ENCODE assay signal across 8 cellular contexts in genomic region chr22:38177571-38177925, GRCh38. TPM values are rescaled to one million over a fixed set of nuclear protein-coding genes. Genes with fewer than 3 reads are reported as not detected.
DNase-seq lines count a peak whose midpoint lies in the region; ATAC-seq and TF ChIP-seq lines count a peak whose summit lies in the region.
"Not testable (repeated sequence)": the region's sequence is repeated elsewhere in the genome, so short reads cannot be mapped to it uniquely, and the experiment has no call there.

No MANE protein-coding gene starts in this region.

- H3K18ac ChIP-seq in trophoblast cell (ENCODE audit: low read length), result not testable (repeated sequence)

- 0 out of 2 replicates have a peak overlapping the region, but pooled peaks have one; percentile 55 for H3K4me3 ChIP-seq in ACC112 (ENCODE audit: low read depth, low read length)
- H3K4me3 ChIP-seq in cardiac muscle cell; mesodermal cell (ENCODE audit: extremely low read depth, insufficient read depth, low read length, poor library complexity, severe bottlenecking); trophoblast cell (ENCODE audit: low read depth, low read length); suprapubic skin: not testable (repeated sequence)

- H3K4me1 Mint-ChIP-seq in IgD-negative memory B cell, result peaks cover 23 to 39% (median 28%) of the 10 kb centered on the region in 3 donors
- peaks cover 84% of the 10 kb centered on the region for H3K4me1 Mint-ChIP-seq in activated T-cell treated with anti-CD3 and anti-CD28 coated beads, Interleukin-2, amount 50 U/mL, for 72 hours (ENCODE audit: low read depth)
- H3K4me1 Mint-ChIP-seq in central memory CD8-positive, alpha-beta T cell, result peaks cover 70% of the 10 kb centered on the region

- TF ChIP-seq EP300 in suprapubic skin (IDR thresholded peaks at IDR 0.05), result not testable (repeated sequence)

- H3K23ac ChIP-seq in trophoblast cell (ENCODE audit: low read length), result not testable (repeated sequence)

- peak overlapping the region; percentile 86 for H2BK120ac ChIP-seq in trophoblast cell (ENCODE audit: insufficient read depth, low read length, poor library complexity)

- H3K14ac ChIP-seq in trophoblast cell (ENCODE audit: low read length), result not testable (repeated sequence)

- peak overlapping the region; percentile 43 for H2BK5ac ChIP-seq in trophoblast cell (ENCODE audit: low read depth, low read length, poor library complexity)

- not testable (repeated sequence) for H3K36me3 Mint-ChIP-seq in IgD-negative memory B cell; activated T-cell treated with anti-CD3 and anti-CD28 coated beads, Interleukin-2, amount 50 U/mL, for 72 hours (ENCODE audit: insufficient read depth in 2 of 2)
- H3K36me3 Mint-ChIP-seq in central memory CD8-positive, alpha-beta T cell (ENCODE audit: insufficient read depth), result peaks cover 19% of the 10 kb centered on the region

- peak overlapping the region; percentile 87 for H4K91ac ChIP-seq in trophoblast cell (ENCODE audit: low read depth, low read length)

- not testable (repeated sequence) for H3K9me3 ChIP-seq in cardiac muscle cell (ENCODE audit: low read depth); mesodermal cell (ENCODE audit: control insufficient read depth, low read length); trophoblast cell (ENCODE audit: insufficient read depth, low read depth, low read length); suprapubic skin

- not testable (repeated sequence) for H3K27me3 Mint-ChIP-seq in IgD-negative memory B cell; activated T-cell treated with anti-CD3 and anti-CD28 coated beads, Interleukin-2, amount 50 U/mL, for 72 hours (ENCODE audit: low read depth); central memory CD8-positive, alpha-beta T cell

- not testable (repeated sequence) for H2AFZ ChIP-seq in ACC112 (ENCODE audit: low read length, unreplicated experiment); trophoblast cell (ENCODE audit: insufficient read depth, low read length, poor library complexity)

- not testable (repeated sequence) for H3K27me3 ChIP-seq in ACC112 (ENCODE audit: insufficient read depth, low read length); cardiac muscle cell; trophoblast cell (ENCODE audit: insufficient read depth, low read length); suprapubic skin

- H3K9ac ChIP-seq in trophoblast cell (ENCODE audit: low read length), result not testable (repeated sequence)

- H3K27ac ChIP-seq in ACC112 (ENCODE audit: low read depth, low read length), result peak overlapping the region; percentile 99
- H3K27ac ChIP-seq in cardiac muscle cell, result peak overlapping the region; percentile 36
- peak overlapping the region; percentile 93 for H3K27ac ChIP-seq in mesodermal cell (ENCODE audit: low read depth, low read length, severe bottlenecking)
- H3K27ac ChIP-seq in trophoblast cell (ENCODE audit: low read depth, low read length), result peak overlapping the region; percentile 86
- peak overlapping the region; percentile 82 for H3K27ac ChIP-seq in suprapubic skin

- not testable (repeated sequence) for TF ChIP-seq CTCF in cardiac muscle cell (IDR thresholded peaks at IDR 0.05; ENCODE audit: low read depth, low read length); suprapubic skin (IDR thresholded peaks at IDR 0.05)

- H4K12ac ChIP-seq in trophoblast cell (ENCODE audit: low read depth, low read length), result not testable (repeated sequence)

- not testable (repeated sequence) for H3K4ac ChIP-seq in trophoblast cell (ENCODE audit: low read depth, low read length)

- H3K79me2 ChIP-seq in ACC112 (ENCODE audit: control insufficient read depth, insufficient read depth, low read length, unreplicated experiment); trophoblast cell (ENCODE audit: control insufficient read depth, insufficient read depth, low read length, poor library complexity): not testable (repeated sequence)

- H4K8ac ChIP-seq in trophoblast cell (ENCODE audit: low read depth, low read length), result peak overlapping the region; percentile 14

- ATAC-seq in activated T-cell treated with anti-CD3 and anti-CD28 coated beads, Interleukin-2, amount 50 U/mL, for 72 hours (replicated peaks in 1 of 2); central memory CD8-positive, alpha-beta T cell (replicated peaks; ENCODE audit: extremely low read depth, poor library complexity, severe bottlenecking): not testable (repeated sequence)

- DNase-seq in activated T-cell treated with anti-CD3 and anti-CD28 coated beads, Interleukin-2, amount 50 U/mL, for 72 hours; central memory CD8-positive, alpha-beta T cell (ENCODE audit: low spot score in 2 of 2); cardiac muscle cell (ENCODE audit: low read depth in 1 of 2, low spot score in 1 of 2); trophoblast cell; suprapubic skin (ENCODE audit: low spot score in 2 of 2): not testable (repeated sequence)

- H2AK5ac ChIP-seq in trophoblast cell (ENCODE audit: low read length), result not testable (repeated sequence)

- peaks cover 42% of the 10 kb centered on the region for H3K79me1 ChIP-seq in trophoblast cell (ENCODE audit: low read length)

- not testable (repeated sequence) for H3K36me3 ChIP-seq in ACC112 (ENCODE audit: insufficient read depth, low read length); cardiac muscle cell; mesodermal cell (ENCODE audit: control insufficient read depth, insufficient read depth, low read length); trophoblast cell (ENCODE audit: control insufficient read depth in 1 of 2, insufficient read depth in 2 of 2, low read length in 2 of 2); suprapubic skin

- H3K4me2 ChIP-seq in trophoblast cell (ENCODE audit: low read length), result peak overlapping the region; percentile 22

- 84 to 88% methylated on average over 5 to 7 of the region's 9 CpGs for WGBS in mesodermal cell (ENCODE audit: insufficient coverage in 2 of 2), 2 experiments
- WGBS in trophoblast cell (ENCODE audit: extremely low coverage, insufficient coverage, insufficient read length), result no CpG with 5 or more reads among the region's 9 CpGs
- WGBS in suprapubic skin, result 79% methylated on average over 9 of the region's 9 CpGs

- peaks cover 50% of the 10 kb centered on the region for H3K4me1 ChIP-seq in ACC112 (ENCODE audit: control insufficient read depth, insufficient read depth, low read length, unreplicated experiment)
- H3K4me1 ChIP-seq in cardiac muscle cell (ENCODE audit: low read depth), result not testable (repeated sequence)
- H3K4me1 ChIP-seq in mesodermal cell (ENCODE audit: control insufficient read depth, insufficient read depth, low read length, poor library complexity, severe bottlenecking), result peaks cover 16% of the 10 kb centered on the region
- H3K4me1 ChIP-seq in trophoblast cell (ENCODE audit: control insufficient read depth in 1 of 2, insufficient read depth in 2 of 2, low read length in 2 of 2), result peaks cover 32 to 34% of the 10 kb centered on the region in 2 experiments
- peaks cover 80% of the 10 kb centered on the region for H3K4me1 ChIP-seq in suprapubic skin

- peak overlapping the region in 2 of 3 donors; percentile 28 to 62 for H3K27ac Mint-ChIP-seq in IgD-negative memory B cell
- H3K27ac Mint-ChIP-seq in activated T-cell treated with anti-CD3 and anti-CD28 coated beads, Interleukin-2, amount 50 U/mL, for 72 hours, result not testable (repeated sequence)
- peak overlapping the region; percentile 92 for H3K27ac Mint-ChIP-seq in central memory CD8-positive, alpha-beta T cell (ENCODE audit: low read depth)

- H2BK12ac ChIP-seq in trophoblast cell (ENCODE audit: low read length), result peak overlapping the region; percentile 72

- TF ChIP-seq POLR2A in suprapubic skin (IDR thresholded peaks at IDR 0.05), result not testable (repeated sequence)

- not testable (repeated sequence) for H3K4me3 Mint-ChIP-seq in IgD-negative memory B cell; central memory CD8-positive, alpha-beta T cell
- H3K4me3 Mint-ChIP-seq in activated T-cell treated with anti-CD3 and anti-CD28 coated beads, Interleukin-2, amount 50 U/mL, for 72 hours, result peak overlapping the region; percentile 20 to 44

- not testable (repeated sequence) for H3K9me3 Mint-ChIP-seq in IgD-negative memory B cell; activated T-cell treated with anti-CD3 and anti-CD28 coated beads, Interleukin-2, amount 50 U/mL, for 72 hours; central memory CD8-positive, alpha-beta T cell

RNA-seq across cellular contexts. Expression of gene PLA2G6, which starts 4.1 kb away (rescaled TPM):
- polyA plus RNA-seq in IgD-negative memory B cell (3.0 TPM), cardiac muscle cell (30.9 and 38.7 TPM in 2 replicates)
- 100 to 1,000 TPM in 1 of 2 donors, 10 to 100 TPM in 1; 87.5 to 102 TPM for total RNA-seq in activated T-cell treated with anti-CD3 and anti-CD28 coated beads, Interleukin-2, amount 50 U/mL, for 72 hours
- total RNA-seq in cardiac muscle cell (26.1 and 41.5 TPM in 2 replicates), suprapubic skin (100 to 1,000 TPM in 1 of 4 donors, 10 to 100 TPM in 3; 49.7 to 178 (median 92.9) TPM)
- 17.3 TPM for polyA plus RNA-seq in mesodermal cell (2013, experiment 1 of 2)
- polyA plus RNA-seq in mesodermal cell (2013, experiment 2 of 2), result 16.0 TPM
- polyA plus RNA-seq in trophoblast cell (2013), result 5.6 and 7.2 TPM in 2 replicates

RNA-seq across cellular contexts. Expression of gene MAFF, which starts 24.2 kb away (rescaled TPM):
- polyA plus RNA-seq in IgD-negative memory B cell, result 1.5 TPM
- 10 to 100 TPM; 15.6 to 20.3 TPM for total RNA-seq in activated T-cell treated with anti-CD3 and anti-CD28 coated beads, Interleukin-2, amount 50 U/mL, for 72 hours
- total RNA-seq in cardiac muscle cell, result 3.6 and 4.1 TPM in 2 replicates
- polyA plus RNA-seq in cardiac muscle cell, result 2.9 and 4.3 TPM in 2 replicates
- polyA plus RNA-seq in mesodermal cell (2013, experiment 1 of 2), result 18.8 TPM
- polyA plus RNA-seq in mesodermal cell (2013, experiment 2 of 2), result 14.8 TPM
- polyA plus RNA-seq in trophoblast cell (2013), result 36.7 and 39.8 TPM in 2 replicates
- total RNA-seq in suprapubic skin, result 10 to 100 TPM; 27.3 to 70.1 (median 52.8) TPM

Comparison
In these comparisons a context has a peak if more than half of its experiments do, and no peak if none do; other contexts are left out.
1. H3K27ac ChIP-seq: peak in every context shown above with its lines; median percentile 99 in ACC112; 93 in mesodermal cell; 86 in trophoblast cell; 82 in suprapubic skin; 36 in cardiac muscle cell.